Comparison of ENCODE assay signal across 8 cellular contexts in the genomic region with DNA sequence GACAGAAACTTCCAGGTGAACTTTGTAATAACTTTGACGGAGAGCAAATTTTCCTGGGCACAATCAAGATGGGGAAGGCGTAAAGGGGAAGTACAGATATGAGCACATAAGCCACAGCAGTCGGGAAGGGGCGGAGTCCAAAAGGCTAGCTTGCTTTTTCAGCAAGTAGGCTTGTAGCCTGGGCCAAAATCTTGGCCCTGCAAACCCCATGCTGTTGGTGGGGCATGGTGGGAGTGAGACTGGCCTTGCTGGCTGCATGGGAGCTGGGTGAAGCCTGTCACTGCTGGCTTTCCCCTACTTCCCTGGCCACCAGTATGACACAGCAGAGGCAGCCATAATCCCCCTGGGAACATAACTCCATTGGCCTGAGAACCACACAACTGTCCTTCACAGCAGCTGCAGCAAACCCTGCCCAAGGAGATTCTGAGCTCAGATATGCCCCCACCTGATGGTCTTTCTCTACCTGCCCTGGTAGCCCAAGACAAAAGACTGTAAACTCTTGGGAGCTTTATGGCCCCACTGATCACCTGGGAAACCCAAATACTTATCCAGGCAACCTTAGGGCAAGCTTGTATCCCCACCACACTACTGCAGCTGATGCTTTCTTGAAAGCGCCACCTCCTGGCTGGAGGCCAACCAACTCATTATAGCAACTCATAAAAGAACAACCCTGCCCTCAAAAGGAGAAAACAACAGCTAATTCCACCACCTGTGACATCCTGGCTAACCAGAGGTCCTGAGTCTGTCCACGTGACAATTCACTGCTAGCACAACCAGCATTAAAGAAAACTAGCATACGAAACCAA. TPM values are rescaled to one million over a fixed set of nuclear protein-coding genes. Genes with fewer than 3 reads are reported as not detected.
A peak's percentile ranks its signal among the peaks of the same experiment; 100 is the strongest.
DNase-seq lines count a peak whose midpoint lies in the region; TF ChIP-seq lines count a peak whose summit lies in the region.

No MANE protein-coding gene starts in this region.

- no peak overlapping the region for H3K14ac ChIP-seq in H9 (ENCODE audit: insufficient read depth, low read length)

- POLR2A ChIA-PET in RWPE1 (lab: Yijun Ruan, JAX; ENCODE audit: low non-redundant PET), result interaction anchor here (0.7 kb wide), 1 partner anchor 31 kb away, joined by 5 read pairs; no protein-coding TSS in a partner anchor

- no peak overlapping the region for H3K27ac ChIP-seq in H9 (ENCODE audit: insufficient read length, low read depth, low read length)
- H3K27ac ChIP-seq in RWPE1, result peak overlapping the region; percentile 12; the same call in 1 of the 2 replicates

- no peak overlapping the region; the same call in 1 of the 2 replicates for H3K4ac ChIP-seq in H9 (ENCODE audit: low read depth, low read length)

- H4K5ac ChIP-seq in H9 (ENCODE audit: insufficient read length, low read depth, low read length), result no peak overlapping the region

- TF ChIP-seq CTCF in GM12873 (IDR thresholded peaks at IDR 0.05; ENCODE audit: insufficient read depth, low read depth, low read length, missing control alignments) (peak; percentile 51), H9 (conservative IDR thresholded peaks at IDR 0.05) (peak; percentile 27; the same call in 2 of the 3 replicates), RWPE1 (conservative IDR thresholded peaks at IDR 0.05; ENCODE audit: low read depth) (no peak)

- no peak overlapping the region for H3K23ac ChIP-seq in H9 (ENCODE audit: insufficient read length, low read depth, low read length)

- no peak overlapping the region for H2BK12ac ChIP-seq in H9 (ENCODE audit: insufficient read length, low read depth, low read length)

- H3K56ac ChIP-seq in H9 (ENCODE audit: insufficient read length, low read depth, low read length), result no peak overlapping the region

- H3K9me3 ChIP-seq in H9 (ENCODE audit: control insufficient read depth, low read depth, low read length), result no peaks in the 10 kb centered on the region

- no peak overlapping the region for H3K18ac ChIP-seq in H9 (ENCODE audit: insufficient read length, low read depth, low read length)

- peaks cover 33 to 38% of the 10 kb centered on the region in 2 experiments for H3K4me1 Mint-ChIP-seq in H9

- H3T11ph ChIP-seq in H9 (ENCODE audit: low read length), result no peak overlapping the region

- no peak overlapping the region for H4K91ac ChIP-seq in H9 (ENCODE audit: insufficient read length, low read depth, low read length)

- no peak overlapping the region for H3K9ac ChIP-seq in H9 (ENCODE audit: extremely low read depth, insufficient read length, low read length)

- H4K8ac ChIP-seq in H9 (replicated peaks; ENCODE audit: insufficient read length, low read depth, low read length), result no peak overlapping the region

- CTCF ChIA-PET in RWPE1 (lab: Yijun Ruan, JAX), result interaction anchor here (0.5 to 1.4 kb wide), 4 partner anchors 17 to 81 kb away, joined by 3 to 4 read pairs (median 4); partner anchors contain the start of gene SMIM3

- no peak for DNase-seq in H9
- DNase-seq in RWPE1 (ENCODE audit: low spot score), result no peak
- DNase-seq in iPS-NIHi11 (ENCODE audit: low spot score), result peak; percentile 5
- no peak for DNase-seq in activated gamma-delta T cell (lab: John Stamatoyannopoulos, UW)
- DNase-seq in HuH-7 (ENCODE audit: low spot score), result no peak
- no peak for DNase-seq in middle frontal gyrus (ENCODE audit: extremely low spot score, low spot score)
- DNase-seq in G401 (ENCODE audit: low spot score), result no peak

- no peak overlapping the region for H3K4me3 Mint-ChIP-seq in H9

- no peak overlapping the region for H2AK5ac ChIP-seq in H9 (ENCODE audit: insufficient read length, low read length)

- H2AFZ ChIP-seq in H9 (ENCODE audit: low read length), result no peak overlapping the region

- peaks cover 4% of the 10 kb centered on the region for H3K79me1 ChIP-seq in H9 (ENCODE audit: insufficient read depth, low read depth, low read length, poor library complexity, severe bottlenecking)

- no peaks in the 10 kb centered on the region for H3K23me2 ChIP-seq in H9 (ENCODE audit: insufficient read length, low read depth, low read length, poor library complexity, severe bottlenecking)

- H3K79me2 ChIP-seq in H9 (ENCODE audit: insufficient read depth, low read length), result peaks cover 3% of the 10 kb centered on the region; the same call in 1 of the 2 replicates

- no peaks in the 10 kb centered on the region for H4K20me1 ChIP-seq in H9 (ENCODE audit: control insufficient read depth, insufficient read depth, insufficient read length)

- H2BK15ac ChIP-seq in H9 (ENCODE audit: low read depth, low read length), result no peak overlapping the region

- H3K4me1 ChIP-seq in H9 (ENCODE audit: insufficient read depth, low read length), result peaks cover 2% of the 10 kb centered on the region; the same call in 1 of the 2 replicates

- H2BK120ac ChIP-seq in H9 (ENCODE audit: low read depth, low read length, poor library complexity, severe bottlenecking), result no peak overlapping the region

- H3K27ac Mint-ChIP-seq in H9, result peak overlapping the region in 2 of 3 experiments; percentile 24 to 92; a peak in 5 of 7 replicates

- WGBS in H9 (ENCODE audit: extremely low coverage, insufficient read length, low lambda C conversion rate), result no CpG with 5 or more reads among the region's 7 CpGs

- peaks cover 36 to 55% (median 53%) of the 10 kb centered on the region in 3 experiments; a peak in 6 of 7 replicates for H3K36me3 Mint-ChIP-seq in H9 (ENCODE audit: insufficient read depth in 1 of 3, low read depth in 3 of 3)

- no peak overlapping the region for H2BK5ac ChIP-seq in H9 (ENCODE audit: insufficient read length, low read length)

- no peak overlapping the region for H3K4me2 ChIP-seq in H9 (ENCODE audit: insufficient read depth, insufficient read length, low read length)

- in situ Hi-C loops in G401 (cut with HindIII; ENCODE audit: low sequenced_read_pairs), result no loop called here

- no peaks in the 10 kb centered on the region for H3K27me3 Mint-ChIP-seq in H9 (ENCODE audit: low read depth)

- no peaks in the 10 kb centered on the region for H3K27me3 ChIP-seq in H9 (ENCODE audit: insufficient read depth, low read length)

- peaks cover 8 to 15% of the 10 kb centered on the region in 2 experiments; a peak in 4 of 5 replicates for H3K9me3 Mint-ChIP-seq in H9

- no peak overlapping the region for H2BK20ac ChIP-seq in H9 (ENCODE audit: low read depth, low read length, poor library complexity, severe bottlenecking)

RNA-seq across cellular contexts. Expression of gene DCTN4, which starts 24.0 kb away (rescaled TPM):
- 45.1 and 48.5 TPM in 2 replicates for total RNA-seq in H9 (2021)
- total RNA-seq in G401 (2014; rRNA removed; shearing (Covaris generic)), result 31.0 and 47.0 TPM in 2 replicates

RNA-seq across cellular contexts. Expression of gene RBM22, which starts 33.9 kb away (rescaled TPM):
- total RNA-seq in H9 (2021), result 44.9 and 47.0 TPM in 2 replicates
- total RNA-seq in G401 (2014; rRNA removed; shearing (Covaris generic)), result 20.1 and 40.9 TPM in 2 replicates

RNA-seq across cellular contexts. Expression of gene SMIM3, which starts 43.8 kb away (rescaled TPM):
- 42.0 and 42.5 TPM in 2 replicates for total RNA-seq in H9 (2021)
- total RNA-seq in G401 (2014; rRNA removed; shearing (Covaris generic)), result 19.4 and 25.0 TPM in 2 replicates
